ENCODE assay signal across 1 cellular context in the genomic region with DNA sequence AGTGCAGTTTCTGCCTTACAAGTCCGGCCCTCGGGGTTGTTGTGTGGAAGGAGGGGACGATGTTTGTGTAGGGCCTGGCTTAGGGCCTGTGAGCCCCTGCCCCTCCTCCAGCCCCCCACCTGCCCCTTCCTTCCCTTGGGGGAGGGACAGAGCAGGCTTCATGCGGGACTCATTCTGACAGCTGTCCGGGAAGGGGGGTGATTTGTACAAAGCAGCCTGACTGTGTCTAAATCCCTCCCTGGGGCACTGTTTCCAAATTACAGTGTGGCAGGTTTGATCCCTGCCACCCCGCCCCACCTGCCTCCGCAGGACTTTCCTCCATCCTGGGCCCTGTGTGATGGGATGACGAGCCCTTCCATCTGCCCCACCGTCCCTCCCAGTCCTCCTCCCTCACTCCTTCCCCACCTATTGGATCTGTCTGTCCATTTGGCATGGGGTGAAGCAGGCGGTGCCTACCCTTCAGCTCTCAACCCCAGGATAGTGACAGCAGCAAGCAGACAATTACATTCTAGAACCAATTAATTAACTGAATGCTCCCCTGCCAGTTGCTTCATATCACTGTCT.
TF ChIP-seq lines count a peak whose summit lies in the region.

No MANE protein-coding gene starts in this region.

TF ChIP-seq in HEK293, 187 proteins besides CTCF, POLR2A, EP300 and RAD21 (continued from another document):
- TF ChIP-seq ZNF785 (tag by site-specific recombination; IDR thresholded peaks at IDR 0.05): no peak
- TF ChIP-seq ZFP37 (tag by site-specific recombination; IDR thresholded peaks at IDR 0.05): no peak
- no peak for TF ChIP-seq ZBTB11 (tag by site-specific recombination; conservative IDR thresholded peaks at IDR 0.05; ENCODE audit: low read depth)
- no peak for TF ChIP-seq SALL2 (tag by site-specific recombination; IDR thresholded peaks at IDR 0.05; ENCODE audit: borderline replicate concordance)
- no peak for TF ChIP-seq ZNF350 (tag by site-specific recombination; IDR thresholded peaks at IDR 0.05)
- TF ChIP-seq KLF9 (tag by site-specific recombination; IDR thresholded peaks at IDR 0.05; ENCODE audit: low read depth): no peak
- TF ChIP-seq WT1 (tag by site-specific recombination; IDR thresholded peaks at IDR 0.05): no peak
- TF ChIP-seq ZBTB8A (tag by site-specific recombination; IDR thresholded peaks at IDR 0.05): no peak
- TF ChIP-seq ZNF112 (tag by site-specific recombination; IDR thresholded peaks at IDR 0.05): no peak
